Comparison of ENCODE assay signal across 18 cellular contexts in the genomic region with DNA sequence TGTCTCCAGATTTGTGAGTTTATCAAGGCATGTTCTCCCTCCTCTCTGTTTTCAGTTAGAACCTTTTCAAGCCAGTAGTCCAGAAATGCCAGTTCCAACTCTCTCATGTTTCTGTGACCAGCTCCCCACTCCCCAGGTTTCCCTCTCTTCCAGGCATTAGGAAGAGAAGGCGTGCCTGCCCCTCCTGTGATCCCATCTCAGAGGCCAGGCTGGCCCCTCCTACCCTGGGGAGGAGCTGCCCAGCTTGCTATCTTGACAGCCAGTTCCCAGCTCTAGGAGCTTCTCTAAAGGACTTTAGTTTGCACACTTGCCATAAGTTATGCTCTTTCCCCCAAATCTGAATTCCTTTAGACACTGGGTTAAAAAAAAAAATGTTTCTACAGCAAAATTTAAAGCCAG. TPM values are rescaled to one million over a fixed set of nuclear protein-coding genes. Genes with fewer than 3 reads are reported as not detected.
DNase-seq lines count a peak whose midpoint lies in the region; ATAC-seq, FAIRE-seq and TF ChIP-seq lines count a peak whose summit lies in the region.
"Had no signal": no experiment of that assay in that cellular context is flagged by ENCODE, and none has a peak within 500 bp of the region (broad histone marks: within the 10 kb centered on the region; RNA-seq: fewer than 3 reads in every experiment).

No MANE protein-coding gene starts in this region.

- FAIRE-seq in small intestine (lab: Jason Lieb, UNC), result no peak
- FAIRE-seq: GM12892, TTC549 had no signal

- BruUV-seq in Calu3 (replicated peaks; lab: Mats Ljungman, UMichigan), result no TSS peak
- no TSS peak for BruUV-seq in IMR-90 (replicated peaks; lab: Mats Ljungman, UMichigan)

- dilution Hi-C loops in IMR-90 (cut with HindIII; ENCODE audit: low sequenced_read_pairs, unreplicated experiment), result no loop called here

- POLR2A ChIA-PET in IMR-90 (lab: Charles Lee; ENCODE audit: unreplicated experiment), result interaction anchor here (0.6 kb wide), 1 partner anchor 218 kb away, joined by 5 read pairs; no protein-coding TSS in a partner anchor

- H3K4me3 ChIP-seq in IMR-90 (ENCODE audit: insufficient read depth, low read depth, low read length) (no peak overlapping the region), mesodermal cell (ENCODE audit: extremely low read depth, insufficient read depth, low read length, poor library complexity, severe bottlenecking) (no peak overlapping the region), small intestine (ENCODE audit: low read depth in 1 of 2, low read length in 2 of 2) (no peak overlapping the region), prostate gland (no peak overlapping the region)
- H3K4me3 ChIP-seq: SJSA1 had no signal

- no peak overlapping the region for H4K5ac ChIP-seq in IMR-90 (ENCODE audit: low read depth, low read length)

- H2BK15ac ChIP-seq in IMR-90 (ENCODE audit: low read depth, low read length), result no peak overlapping the region

- no peaks in the 10 kb centered on the region for H3K9me3 ChIP-seq in IMR-90 (ENCODE audit: control insufficient read depth, insufficient read depth, low read length)
- H3K9me3 ChIP-seq in mesodermal cell (ENCODE audit: control insufficient read depth, low read length), result no peaks in the 10 kb centered on the region
- no peaks in the 10 kb centered on the region for H3K9me3 ChIP-seq in small intestine (ENCODE audit: control insufficient read depth, low read depth)
- H3K9me3 ChIP-seq in prostate gland, result no peaks in the 10 kb centered on the region
- H3K9me3 ChIP-seq: SJSA1 had no signal

- TF ChIP-seq RAD21 in IMR-90 (IDR thresholded peaks at IDR 0.05; ENCODE audit: low read length), result no peak

- no peak overlapping the region for H3K18ac ChIP-seq in IMR-90 (ENCODE audit: low read depth, low read length)

- H3K27me3 Mint-ChIP-seq in Calu3 (ENCODE audit: unreplicated experiment) (no peaks in the 10 kb centered on the region), endothelial cell (ENCODE audit: unreplicated experiment) (peaks cover 6% of the 10 kb centered on the region)
- H3K27me3 Mint-ChIP-seq: naive B cell had no signal

- H3K27ac ChIP-seq in IMR-90 (ENCODE audit: insufficient read depth, low read length) (no peak overlapping the region), mesodermal cell (ENCODE audit: low read depth, low read length, severe bottlenecking) (peak overlapping the region; percentile 8), small intestine (ENCODE audit: low read depth in 1 of 2, low read length in 1 of 2) (no peak overlapping the region), prostate gland (no peak overlapping the region)
- H3K27ac ChIP-seq: C4-2B, SJSA1 had no signal

- 0 out of 2 replicates have a peak overlapping the region, but pooled peaks have one; percentile 40 for H3K14ac ChIP-seq in IMR-90 (replicated peaks; ENCODE audit: low read depth, low read length)

- H4K91ac ChIP-seq in IMR-90 (ENCODE audit: insufficient read depth, low read depth, low read length), result no peak overlapping the region

- H2BK5ac ChIP-seq in IMR-90 (ENCODE audit: low read depth, low read length, poor library complexity, severe bottlenecking), result no peak overlapping the region

- H3K36me3 ChIP-seq in IMR-90 (ENCODE audit: control insufficient read depth, insufficient read depth, low read length) (peaks cover 90% of the 10 kb centered on the region), mesodermal cell (ENCODE audit: control insufficient read depth, insufficient read depth, low read length) (peaks cover 79% of the 10 kb centered on the region), small intestine (ENCODE audit: control insufficient read depth in 2 of 2, insufficient read depth in 2 of 2, low read length in 2 of 2) (peaks cover 19 to 34% of the 10 kb centered on the region in 2 donors), prostate gland (peaks cover 12 to 27% of the 10 kb centered on the region in 2 donors)

- peaks cover 35% of the 10 kb centered on the region for H3K9me1 ChIP-seq in IMR-90 (ENCODE audit: insufficient read depth, low read length)

- peaks cover 76% of the 10 kb centered on the region for H3K36me3 Mint-ChIP-seq in Calu3 (ENCODE audit: insufficient read depth, unreplicated experiment)
- H3K36me3 Mint-ChIP-seq in endothelial cell (ENCODE audit: low read depth, unreplicated experiment), result peaks cover 65% of the 10 kb centered on the region

- in situ Hi-C loops in IMR-90 (cut with MboI; ENCODE audit: low sequenced_read_pairs), result no loop called here

- H3K4ac ChIP-seq in IMR-90 (ENCODE audit: low read depth, low read length), result no peak overlapping the region

- no peak overlapping the region for H3K23ac ChIP-seq in IMR-90 (ENCODE audit: low read depth, low read length)

- no peak overlapping the region for H3K9ac ChIP-seq in IMR-90 (ENCODE audit: low read depth, low read length)

- no peak overlapping the region for H3K4me3 Mint-ChIP-seq in Calu3 (ENCODE audit: low read depth, unreplicated experiment)
- peak overlapping the region; percentile 52 for H3K4me3 Mint-ChIP-seq in endothelial cell (ENCODE audit: unreplicated experiment)
- H3K4me3 Mint-ChIP-seq: naive B cell had no signal

- TF ChIP-seq POLR2A in IMR-90 (IDR thresholded peaks at IDR 0.05; ENCODE audit: low read depth, low read length) (no peak), prostate gland (IDR thresholded peaks at IDR 0.05) (no peak)

- H3K56ac ChIP-seq in IMR-90 (ENCODE audit: extremely low read depth, insufficient read depth, low read length), result no peak overlapping the region

- H3K27ac Mint-ChIP-seq in Calu3 (ENCODE audit: unreplicated experiment) (peak overlapping the region; percentile 73), endothelial cell (ENCODE audit: unreplicated experiment) (peak overlapping the region; percentile 12)

- peaks cover 17% of the 10 kb centered on the region for H3K4me1 Mint-ChIP-seq in Calu3 (ENCODE audit: low read depth, unreplicated experiment)
- no peaks in the 10 kb centered on the region for H3K4me1 Mint-ChIP-seq in endothelial cell (ENCODE audit: unreplicated experiment)

- TF ChIP-seq CTCF in Calu3 (IDR thresholded peaks at IDR 0.05; ENCODE audit: unreplicated experiment) (no peak), IMR-90 (conservative IDR thresholded peaks at IDR 0.05; ENCODE audit: low read depth, low read length) (no peak), endothelial cell (IDR thresholded peaks at IDR 0.05; ENCODE audit: unreplicated experiment) (no peak), prostate gland (IDR thresholded peaks at IDR 0.05) (no peak)

- no peak overlapping the region for H4K8ac ChIP-seq in IMR-90 (ENCODE audit: low read depth in 2 of 2, low read length in 2 of 2)

- no peak overlapping the region for H2AK5ac ChIP-seq in IMR-90 (ENCODE audit: low read depth, low read length)

- DNase-seq in Calu3 (no peak), IMR-90 (no peak), endothelial cell (ENCODE audit: low spot score) (no peak), small intestine (no peak), prostate gland (ENCODE audit: low spot score) (no peak), mucosa of gallbladder (ENCODE audit: low spot score) (no peak), GDM1 (lab: John Stamatoyannopoulos, UW) (no peak)
- DNase-seq: activated CD8-positive, alpha-beta memory T cell treated with anti-CD3 and anti-CD28 coated beads for 24 hours; kidney glomerular epithelial cell; naive B cell; NCI-H2081; stimulated activated CD4-positive, alpha-beta T cell treated with anti-CD3 and anti-CD28 coated beads, Interleukin-4, amount 100 ng/mL, for 1 hour; trophoblast cell had no signal

- WGBS in IMR-90 (ENCODE audit: extremely low coverage in 2 of 2, insufficient read length in 1 of 2), 2 experiments, result 60% methylated on average over 1 of the region's 1 CpG; no CpG with 5 or more reads in 1 of the 2 experiments
- 63 to 67% methylated on average over 1 of the region's 1 CpG for WGBS in mesodermal cell (ENCODE audit: insufficient coverage in 2 of 2), 2 experiments
- 36 to 57% (median 57%) methylated on average over 1 of the region's 1 CpG for WGBS in small intestine, 3 donors
- WGBS in prostate gland, result 60% methylated on average over 1 of the region's 1 CpG

- no peak overlapping the region for H2BK120ac ChIP-seq in IMR-90 (ENCODE audit: low read depth, low read length)

- H3K9me3 Mint-ChIP-seq in Calu3 (ENCODE audit: low read depth, unreplicated experiment) (no peaks in the 10 kb centered on the region), endothelial cell (ENCODE audit: unreplicated experiment) (no peaks in the 10 kb centered on the region)
- H3K9me3 Mint-ChIP-seq: naive B cell had no signal

- H2BK20ac ChIP-seq in IMR-90 (ENCODE audit: low read depth, low read length), result no peak overlapping the region

- H3K27me3 ChIP-seq in IMR-90 (ENCODE audit: control insufficient read depth, insufficient read depth, low read length) (no peaks in the 10 kb centered on the region), small intestine (ENCODE audit: control insufficient read depth in 2 of 2, insufficient read depth in 2 of 2, low read length in 2 of 2) (no peaks in the 10 kb centered on the region), prostate gland (replicated peaks; ENCODE audit: insufficient read depth) (no peaks in the 10 kb centered on the region)
- H3K27me3 ChIP-seq: SJSA1 had no signal

- no peak overlapping the region for H3K4me2 ChIP-seq in IMR-90 (ENCODE audit: low read depth, low read length)

- ATAC-seq in IMR-90 (ENCODE audit: low read depth), result peak; percentile 70

- H4K20me1 ChIP-seq in IMR-90 (ENCODE audit: insufficient read depth, low read length), result no peaks in the 10 kb centered on the region; the same call in 1 of the 2 replicates

- intact Hi-C loops in Calu3 (cut with micrococcal nuclease; ENCODE audit: unreplicated experiment) (no loop called here), IMR-90 (cut with micrococcal nuclease) (no loop called here), prostate gland (cut with DNase I) (no loop called here)

- peak overlapping the region; percentile 33 for H2AK9ac ChIP-seq in IMR-90 (replicated peaks; ENCODE audit: low read depth, low read length, poor library complexity)

- H2AFZ ChIP-seq in IMR-90 (replicated peaks; ENCODE audit: low read length, poor library complexity), result no peak overlapping the region

- peaks cover 4% of the 10 kb centered on the region; the same call in 1 of the 2 replicates for H3K4me1 ChIP-seq in IMR-90 (ENCODE audit: control insufficient read depth, insufficient read depth, low read length)
- peaks cover 5% of the 10 kb centered on the region for H3K4me1 ChIP-seq in mesodermal cell (ENCODE audit: control insufficient read depth, insufficient read depth, low read length, poor library complexity, severe bottlenecking)
- peaks cover 0 to 5% of the 10 kb centered on the region in 2 donors for H3K4me1 ChIP-seq in small intestine (ENCODE audit: control insufficient read depth in 2 of 2, insufficient read depth in 1 of 2, low read depth in 1 of 2, low read length in 1 of 2)
- H3K4me1 ChIP-seq in prostate gland (replicated peaks), result no peaks in the 10 kb centered on the region
- H3K4me1 ChIP-seq: SJSA1 had no signal

- CTCF ChIA-PET in Calu3 (lab: Charles Lee), result no interaction called here
- CTCF ChIA-PET in IMR-90 (lab: Yijun Ruan, JAX), result no interaction called here

- peaks cover 0 to 27% of the 10 kb centered on the region in 2 experiments; a peak in 2 of 4 replicates for H3K79me1 ChIP-seq in IMR-90 (ENCODE audit: low read depth in 1 of 2, low read length in 2 of 2)

RNA-seq across cellular contexts. Expression of a gene that starts 8.9 kb away (rescaled TPM):
- total RNA-seq in Calu3 (2022), result 44.4 and 67.4 TPM in 2 replicates
- total RNA-seq in IMR-90 (2012; rRNA removed), result 21.5 and 25.0 TPM in 2 replicates
- 53.7 and 66.7 TPM in 2 replicates for polyA plus RNA-seq in IMR-90 (2012; rRNA removed)
- 46.3 and 63.2 TPM in 2 replicates for polyA plus RNA-seq in IMR-90 (2012; cell fraction: cytosol; rRNA removed)
- 204 and 236 TPM in 2 replicates for polyA plus RNA-seq in IMR-90 (2012; cell fraction: nucleus; rRNA removed; ENCODE audit: low replicate concordance)
- total RNA-seq in endothelial cell (ENCODE audit: unreplicated experiment), result 47.8 TPM
- 29.0 TPM for polyA plus RNA-seq in mesodermal cell (2013, experiment 1 of 2)
- polyA plus RNA-seq in mesodermal cell (2013, experiment 2 of 2), result 26.3 TPM
- polyA plus RNA-seq in small intestine, result 100 to 1,000 TPM in 2 of 3 donors, 10 to 100 TPM in 1; 42.6 to 234 (median 212) TPM
- total RNA-seq in prostate gland, result 100 to 1,000 TPM in 1 of 2 donors, 10 to 100 TPM in 1; 67.7 to 104 TPM
- total RNA-seq in mucosa of gallbladder, result 85.5 TPM

RNA-seq across cellular contexts. Expression of a gene that starts 55.1 kb away (rescaled TPM):
- total RNA-seq in Calu3 (2022), result 77.3 and 78.7 TPM in 2 replicates
- 9.5 and 9.7 TPM in 2 replicates for total RNA-seq in IMR-90 (2012; rRNA removed)
- polyA plus RNA-seq in IMR-90 (2012; rRNA removed), result 14.3 and 15.7 TPM in 2 replicates
- polyA plus RNA-seq in IMR-90 (2012; cell fraction: cytosol; rRNA removed), result 5.1 and 7.2 TPM in 2 replicates
- polyA plus RNA-seq in IMR-90 (2012; cell fraction: nucleus; rRNA removed; ENCODE audit: low replicate concordance), result 42.3 and 80.6 TPM in 2 replicates
- total RNA-seq in endothelial cell (ENCODE audit: unreplicated experiment), result 43.2 TPM
- polyA plus RNA-seq in mesodermal cell (2013, experiment 1 of 2), result 12.1 TPM
- polyA plus RNA-seq in mesodermal cell (2013, experiment 2 of 2), result 11.5 TPM
- 10 to 100 TPM in 2 of 3 donors, 1 to 10 TPM in 1; 8.9 to 21.5 (median 16.5) TPM for polyA plus RNA-seq in small intestine
- total RNA-seq in prostate gland, result 10 to 100 TPM; 30.3 to 76.9 TPM
- 59.3 TPM for total RNA-seq in mucosa of gallbladder

RNA-seq across cellular contexts. Expression of a gene that starts 55.2 kb away (rescaled TPM):
- total RNA-seq in Calu3 (2022) (31.1 and 32.8 TPM in 2 replicates), IMR-90 (2012; rRNA removed) (114 and 120 TPM in 2 replicates), endothelial cell (ENCODE audit: unreplicated experiment) (19.5 TPM), prostate gland (10 to 100 TPM; 36.9 to 43.2 TPM), mucosa of gallbladder (37.7 TPM)
- polyA plus RNA-seq in IMR-90 (2012; rRNA removed) (53.7 and 61.1 TPM in 2 replicates), small intestine (10 to 100 TPM; 36.6 to 40.3 (median 38.9) TPM)
- polyA plus RNA-seq in IMR-90 (2012; cell fraction: cytosol; rRNA removed), result 35.0 and 38.5 TPM in 2 replicates
- polyA plus RNA-seq in IMR-90 (2012; cell fraction: nucleus; rRNA removed; ENCODE audit: low replicate concordance), result 37.4 and 89.5 TPM in 2 replicates
- 36.3 TPM for polyA plus RNA-seq in mesodermal cell (2013, experiment 1 of 2)
- 33.5 TPM for polyA plus RNA-seq in mesodermal cell (2013, experiment 2 of 2)
